8 cellular contexts compared by ENCODE assay signal in the genomic region with DNA sequence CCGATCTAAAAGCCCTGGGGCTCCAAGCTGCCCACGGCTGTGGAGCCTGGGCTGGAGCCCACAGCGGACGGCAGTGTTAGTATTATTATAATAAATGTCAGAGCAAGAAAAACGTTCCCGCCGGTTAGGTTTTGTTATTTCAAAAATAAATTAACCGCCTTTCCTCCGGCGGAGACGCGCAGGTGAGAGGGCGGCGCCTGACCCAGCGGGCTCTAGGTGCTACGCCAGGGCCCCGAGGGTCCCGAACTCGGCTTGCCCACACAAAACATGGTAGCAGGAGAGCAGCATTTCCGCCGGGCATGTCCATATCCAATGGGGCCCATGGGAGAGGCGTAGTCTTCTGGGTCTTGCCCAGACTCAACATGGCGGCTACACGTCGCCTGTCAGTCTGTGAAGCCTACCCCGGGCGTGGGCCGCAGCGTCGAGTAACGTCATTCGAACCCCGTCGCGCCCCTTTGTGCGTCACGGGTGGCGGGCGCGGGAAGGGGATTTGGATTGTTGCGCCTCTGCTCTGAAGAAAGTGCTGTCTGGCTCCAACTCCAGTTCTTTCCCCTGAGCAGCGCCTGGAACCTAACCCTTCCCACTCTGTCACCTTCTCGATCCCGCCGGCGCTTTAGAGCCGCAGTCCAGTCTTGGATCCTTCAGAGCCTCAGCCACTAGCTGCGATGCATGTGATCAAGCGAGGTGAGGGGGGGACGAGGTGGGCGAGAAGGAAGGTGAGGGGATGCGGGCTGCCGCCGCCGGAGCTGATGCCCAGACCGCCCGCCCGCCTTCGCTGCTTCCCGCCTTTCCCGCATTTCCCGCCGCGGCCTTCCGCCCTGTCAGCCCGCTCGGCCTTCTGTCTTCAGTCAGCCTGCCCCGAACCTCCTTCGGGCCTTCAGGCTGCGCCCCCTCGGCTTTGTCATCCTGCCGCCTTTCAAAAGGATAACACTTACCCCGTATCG. TPM values are rescaled to one million over a fixed set of nuclear protein-coding genes. Genes with fewer than 3 reads are reported as not detected.
A peak's percentile ranks its signal among the peaks of the same experiment; 100 is the strongest.
DNase-seq lines count a peak whose midpoint lies in the region; TF ChIP-seq lines count a peak whose summit lies in the region.

RRM1 (plus strand) TSS at position 452 of the 944 bp plus-strand sequence; CDS start at position 666, 214 bp downstream.

- CTCF ChIA-PET in activated CD8-positive, alpha-beta memory T cell treated with anti-CD3 and anti-CD28 coated beads for 36 hours (lab: Charles Lee) = no interaction called here

- no peak for TF ChIP-seq CTCF in GM20000 (IDR thresholded peaks at IDR 0.05; ENCODE audit: extremely low read depth, missing control alignments)

- POLR2A ChIA-PET in activated CD8-positive, alpha-beta memory T cell treated with anti-CD3 and anti-CD28 coated beads for 36 hours (lab: Charles Lee) = interaction anchor here (0.7 to 1.1 kb wide), 4 partner anchors 201 to 253 kb away, joined by 3 to 4 read pairs (median 3); partner anchors contain the start of gene RHOG

- no peaks in the 10 kb centered on the region for H3K36me3 ChIP-seq in effector memory CD4-positive, alpha-beta T cell (ENCODE audit: control insufficient read depth, insufficient read depth, low read length)

- H3K27me3 ChIP-seq in effector memory CD4-positive, alpha-beta T cell (replicated peaks; ENCODE audit: control insufficient read depth, insufficient read depth, low read length, poor library complexity, severe bottlenecking) = no peaks in the 10 kb centered on the region

- peak within 1 kb of the TSS; percentile 85 for H3K4me3 ChIP-seq in effector memory CD4-positive, alpha-beta T cell (ENCODE audit: insufficient read depth, low read depth, low read length, poor library complexity, severe bottlenecking)

- no peaks in the 10 kb centered on the region for H3K9me3 ChIP-seq in effector memory CD4-positive, alpha-beta T cell (ENCODE audit: control insufficient read depth, low read length)

- peak within 1 kb of the TSS; percentile 84 for H3K27ac ChIP-seq in effector memory CD4-positive, alpha-beta T cell (ENCODE audit: insufficient read depth, low read length, poor library complexity, severe bottlenecking)

- DNase-seq in CMK (ENCODE audit: low read depth) (peak; percentile 56), GM20000 (ENCODE audit: low spot score) (peak; percentile 90), HT-29 (ENCODE audit: low spot score) (peak; percentile 96), NOMO-1 (lab: John Stamatoyannopoulos, UW; ENCODE audit: unreplicated experiment in 2 of 2) (peak; percentile 95 to 96), lung microvascular endothelial cell (ENCODE audit: low read depth in 2 of 2) (peak; percentile 97 to 98)
- DNase-seq in effector memory CD4-positive, alpha-beta T cell = peak; percentile 85 to 89 (median 88)
- DNase-seq in stimulated activated CD4-positive, alpha-beta T cell treated with anti-CD3 and anti-CD28 coated beads, TNF-alpha, amount 100 ng/mL, for 48 hours (ENCODE audit: low read depth in 3 of 3) = peak; percentile 89 to 92 (median 90)

- H3K4me1 ChIP-seq in effector memory CD4-positive, alpha-beta T cell (ENCODE audit: control insufficient read depth, insufficient read depth, low read length, poor library complexity, severe bottlenecking) = peaks cover 45% of the 10 kb centered on the region

RNA-seq across cellular contexts. Expression of gene RRM1, which starts in this region (rescaled TPM):
- 95.1 and 97.4 TPM in 2 replicates for total RNA-seq in HT-29 (2014; rRNA removed; shearing (Covaris generic))
- 100 to 1,000 TPM; 202 to 205 TPM for total RNA-seq in activated CD8-positive, alpha-beta memory T cell treated with anti-CD3 and anti-CD28 coated beads for 36 hours
- total RNA-seq in lung microvascular endothelial cell = 27.8 and 63.9 TPM in 2 replicates

Comparison
In these comparisons a context has a peak if more than half of its experiments do, and no peak if none do; other contexts are left out.
1. Peak in every context shown above with its lines: DNase-seq, H3K4me3 ChIP-seq and H3K27ac ChIP-seq.